22 cellular contexts compared by ENCODE assay signal in the genomic region with DNA sequence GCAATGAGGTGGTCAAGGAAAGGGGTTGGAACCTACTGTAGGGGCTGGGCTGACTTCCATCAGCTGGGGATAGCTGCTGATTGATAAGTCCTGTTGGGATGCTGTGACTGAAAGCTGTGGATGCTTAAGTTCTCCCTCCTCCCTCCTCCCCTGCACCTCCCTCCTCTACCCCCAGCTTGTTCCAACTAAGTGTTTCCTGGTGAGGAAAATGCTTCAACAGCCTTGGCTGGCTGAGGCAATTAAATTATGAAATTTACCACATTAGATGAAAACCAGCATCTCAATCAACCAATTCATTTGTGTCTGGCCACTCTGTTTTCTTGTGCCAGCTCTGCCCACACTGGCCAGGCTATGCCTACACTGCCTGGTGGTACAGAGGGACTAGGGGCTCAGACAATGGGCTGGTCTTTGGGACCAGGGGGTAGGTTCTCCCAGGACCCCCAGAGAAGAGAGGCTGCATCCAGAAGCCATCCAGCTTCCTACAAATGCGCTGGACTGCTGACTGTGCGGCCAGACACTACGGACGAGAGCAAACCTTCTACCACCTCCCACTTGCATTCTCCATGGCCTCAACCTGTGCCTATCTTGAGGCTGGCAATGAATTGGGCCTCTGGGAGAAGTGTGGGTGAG. TPM values are rescaled to one million over a fixed set of nuclear protein-coding genes. Genes with fewer than 3 reads are reported as not detected.
A peak's percentile ranks its signal among the peaks of the same experiment; 100 is the strongest.
DNase-seq lines count a peak whose midpoint lies in the region; ATAC-seq, FAIRE-seq and TF ChIP-seq lines count a peak whose summit lies in the region.
"Had no signal": no experiment of that assay in that cellular context is flagged by ENCODE, and none has a peak within 500 bp of the region (broad histone marks: within the 10 kb centered on the region; RNA-seq: fewer than 3 reads in every experiment).

No MANE protein-coding gene starts in this region.

- TF ChIP-seq CTCF in GM12878 (IDR thresholded peaks at IDR 0.05 in 2 of 3, conservative IDR thresholded peaks at IDR 0.05 in 1 of 3; ENCODE audit: control insufficient read depth in 2 of 3, extremely low read depth in 1 of 3, insufficient read depth in 1 of 3, low read depth in 3 of 3, low read length in 3 of 3) (no peak), Caco-2 (IDR thresholded peaks at IDR 0.05; ENCODE audit: insufficient read depth in 1 of 2, low read depth in 1 of 2, low read length in 1 of 2, severe bottlenecking in 1 of 2, unreplicated experiment in 1 of 2) (no peak), chondrocyte (IDR thresholded peaks at IDR 0.05) (no peak)

- H3K27ac ChIP-seq in GM12878 (ENCODE audit: control insufficient read depth, insufficient read depth) (no peak overlapping the region), mesendoderm (ENCODE audit: low read depth, low read length) (no peak overlapping the region)
- H3K27ac ChIP-seq: heart right ventricle, prostate gland, skin epidermis, upper lobe of left lung had no signal

- H2AFZ ChIP-seq in GM12878 (ENCODE audit: control insufficient read depth, low read depth, low read length): no peak overlapping the region

- no peak for TF ChIP-seq EP300 in GM12878 (IDR thresholded peaks at IDR 0.05; ENCODE audit: borderline replicate concordance in 1 of 2, control insufficient read depth in 1 of 2, low read depth in 2 of 2, low read length in 2 of 2)

- H3K4me3 Mint-ChIP-seq in activated T-cell treated with anti-CD3 and anti-CD28 coated beads, Interleukin-2, amount 50 U/mL, for 72 hours: peak overlapping the region; percentile 91 to 95
- H3K4me3 Mint-ChIP-seq in activated T-cell treated with anti-CD3 and anti-CD28 coated beads, Interleukin-2, amount 50 U/mL, for 24 hours: no peak overlapping the region
- H3K4me3 Mint-ChIP-seq in Caco-2 (ENCODE audit: unreplicated experiment) (no peak overlapping the region), chondrocyte (ENCODE audit: unreplicated experiment) (no peak overlapping the region)

- H3K36me3 ChIP-seq in GM12878 (ENCODE audit: control insufficient read depth in 2 of 2, insufficient read depth in 2 of 2, low read length in 1 of 2) (no peaks in the 10 kb centered on the region), mesendoderm (ENCODE audit: control insufficient read depth, insufficient read depth, low read length) (no peaks in the 10 kb centered on the region), Caco-2 (ENCODE audit: control insufficient read depth, insufficient read depth, low read length) (no peaks in the 10 kb centered on the region)
- H3K36me3 ChIP-seq: heart right ventricle, prostate gland, stomach, upper lobe of left lung had no signal

- H3K79me2 ChIP-seq in GM12878 (ENCODE audit: control insufficient read depth, insufficient read depth, low read length) (peaks cover 5% of the 10 kb centered on the region), mesendoderm (ENCODE audit: control insufficient read depth, insufficient read depth, low read length) (peaks cover 52% of the 10 kb centered on the region)

- SMC1A ChIA-PET in GM12878 (lab: Charles Lee; ENCODE audit: uncharacterized antibody, unreplicated experiment): no interaction called here

- H4K8ac ChIP-seq in mesendoderm (ENCODE audit: low read depth, low read length): no peak overlapping the region

- H3K27me3 Mint-ChIP-seq in activated T-cell treated with anti-CD3 and anti-CD28 coated beads, Interleukin-2, amount 50 U/mL, for 72 hours (ENCODE audit: low read depth): no peaks in the 10 kb centered on the region
- H3K27me3 Mint-ChIP-seq in activated T-cell treated with anti-CD3 and anti-CD28 coated beads, Interleukin-2, amount 50 U/mL, for 24 hours: no peaks in the 10 kb centered on the region
- H3K27me3 Mint-ChIP-seq in Caco-2 (ENCODE audit: insufficient read depth, unreplicated experiment) (no peaks in the 10 kb centered on the region), chondrocyte (ENCODE audit: low read depth) (no peaks in the 10 kb centered on the region)

- TF ChIP-seq RAD21 in GM12878 (IDR thresholded peaks at IDR 0.05; ENCODE audit: insufficient read depth, low read depth, low read length): no peak

- peaks cover 5% of the 10 kb centered on the region; the same call in 1 of the 2 replicates for H4K20me1 ChIP-seq in GM12878 (ENCODE audit: control insufficient read depth, insufficient read depth)

- H3K4me2 ChIP-seq in GM12878 (ENCODE audit: control insufficient read depth, insufficient read depth) (peak overlapping the region; percentile 17; the same call in 1 of the 2 replicates), mesendoderm (ENCODE audit: low read length) (no peak overlapping the region)

- H3K56ac ChIP-seq in mesendoderm (ENCODE audit: low read length): no peak overlapping the region

- peaks cover 33% of the 10 kb centered on the region for H3K79me1 ChIP-seq in mesendoderm (ENCODE audit: low read length)

- RAD21 ChIA-PET in GM12878 (lab: Charles Lee; ENCODE audit: unreplicated experiment): interaction anchor here (1.2 kb wide), 1 partner anchor 89 kb away, joined by 3 read pairs; no protein-coding TSS in a partner anchor

- peak overlapping the region; percentile 80 for H3K23ac ChIP-seq in mesendoderm (ENCODE audit: low read length)

- no peaks in the 10 kb centered on the region for H3K36me3 Mint-ChIP-seq in activated T-cell treated with anti-CD3 and anti-CD28 coated beads, Interleukin-2, amount 50 U/mL, for 72 hours (ENCODE audit: insufficient read depth in 2 of 2)
- peaks cover 6% of the 10 kb centered on the region for H3K36me3 Mint-ChIP-seq in activated T-cell treated with anti-CD3 and anti-CD28 coated beads, Interleukin-2, amount 50 U/mL, for 24 hours (ENCODE audit: low read depth)
- H3K36me3 Mint-ChIP-seq in Caco-2 (ENCODE audit: insufficient read depth, unreplicated experiment) (peaks cover 11% of the 10 kb centered on the region), chondrocyte (ENCODE audit: low read depth) (no peaks in the 10 kb centered on the region)

- no peak overlapping the region for H3K4ac ChIP-seq in mesendoderm (ENCODE audit: low read depth, low read length)

- no peak overlapping the region for H3K27ac Mint-ChIP-seq in activated T-cell treated with anti-CD3 and anti-CD28 coated beads, Interleukin-2, amount 50 U/mL, for 72 hours
- H3K27ac Mint-ChIP-seq in activated T-cell treated with anti-CD3 and anti-CD28 coated beads, Interleukin-2, amount 50 U/mL, for 24 hours: no peak overlapping the region
- no peak overlapping the region for H3K27ac Mint-ChIP-seq in Caco-2 (ENCODE audit: unreplicated experiment)
- H3K27ac Mint-ChIP-seq in chondrocyte (ENCODE audit: unreplicated experiment): no peak overlapping the region

- no peak for DNase-seq in activated T-cell treated with anti-CD3 and anti-CD28 coated beads, Interleukin-2, amount 50 U/mL, for 72 hours
- DNase-seq in activated T-cell treated with anti-CD3 and anti-CD28 coated beads, Interleukin-2, amount 50 U/mL, for 24 hours: no peak
- DNase-seq in GM12878 (ENCODE audit: low read depth, low spot score): no peak
- no peak for DNase-seq in mesendoderm
- DNase-seq in Caco-2: no peak
- DNase-seq in NCI-H510A (lab: John Stamatoyannopoulos, UW): no peak
- no peak for DNase-seq in chondrocyte (ENCODE audit: low spot score)
- DNase-seq: activated gamma-delta T cell treated with Interleukin-2 at 50 U/mL for 16 hours, amniotic stem cell, C1 segment of cervical spinal cord, cerebellar nuclear complex, heart right ventricle, KBM-7, NCI-H187 treated with DMSO at 0.1 percent for 48 hours, NCI-H446 treated with DMSO at 0.1 percent for 48 hours, stomach, upper lobe of left lung had no signal

- no peak overlapping the region for H2BK15ac ChIP-seq in mesendoderm (replicated peaks; ENCODE audit: low read depth)

- H3K4me3 ChIP-seq in GM12878 (no peak overlapping the region), mesendoderm (ENCODE audit: low read length) (no peak overlapping the region), Caco-2 (ENCODE audit: low read depth, low read length) (no peak overlapping the region)
- H3K4me3 ChIP-seq: prostate gland had no signal

- no peak for FAIRE-seq in GM12878 (lab: Jason Lieb, UNC)
- FAIRE-seq: A204.1, islet of Langerhans had no signal

- no peaks in the 10 kb centered on the region for H3K27me3 ChIP-seq in GM12878 (replicated peaks in 1 of 2; ENCODE audit: control insufficient read depth in 2 of 2, insufficient read depth in 2 of 2, low read length in 1 of 2)
- H3K27me3 ChIP-seq in mesendoderm (ENCODE audit: insufficient read depth, low read length, poor library complexity): no peaks in the 10 kb centered on the region
- no peaks in the 10 kb centered on the region for H3K27me3 ChIP-seq in Caco-2 (replicated peaks; ENCODE audit: control insufficient read depth, insufficient read depth, low read length)
- H3K27me3 ChIP-seq: stomach, upper lobe of left lung had no signal

- POLR2A ChIA-PET in GM12878 (lab: Charles Lee): no interaction called here
- POLR2A ChIA-PET in Caco-2 (lab: Charles Lee): no interaction called here

- H3K4me1 ChIP-seq in GM12878 (ENCODE audit: control insufficient read depth, insufficient read depth, low read length) (peaks cover 14% of the 10 kb centered on the region), mesendoderm (ENCODE audit: control insufficient read depth, low read depth, low read length) (peaks cover 14% of the 10 kb centered on the region), Caco-2 (peaks cover 7% of the 10 kb centered on the region)
- H3K4me1 ChIP-seq: prostate gland had no signal

- no peak overlapping the region for H2BK120ac ChIP-seq in mesendoderm (ENCODE audit: low read depth, low read length)

- no peak for ATAC-seq in activated T-cell treated with anti-CD3 and anti-CD28 coated beads, Interleukin-2, amount 50 U/mL, for 72 hours (replicated peaks in 1 of 2)
- ATAC-seq in GM12878 (no peak), GM18517 (IDR thresholded peaks at IDR 0.05; ENCODE audit: unreplicated experiment) (no peak)
- ATAC-seq: heart right ventricle had no signal

- CTCF ChIA-PET in GM12878 (lab: Yijun Ruan, JAX): interaction anchor here (0.9 to 1.2 kb wide), 2 partner anchors 8 to 14 kb away, joined by 3 read pairs; no protein-coding TSS in a partner anchor
- CTCF ChIA-PET in Caco-2 (lab: Charles Lee): no interaction called here

- TF ChIP-seq POLR2A in GM12878 (IDR thresholded peaks at IDR 0.05; ENCODE audit: low read depth, low read length): no peak

- H3K18ac ChIP-seq in mesendoderm (ENCODE audit: low read length): no peak overlapping the region

- intact Hi-C loops in GM12878 (cut with micrococcal nuclease; ENCODE audit: unreplicated experiment): loop anchor here (5.0 kb wide), 1 partner anchor 45 kb away; no protein-coding TSS in a partner anchor
- intact Hi-C loops in Caco-2 (cut with micrococcal nuclease; ENCODE audit: unreplicated experiment): no loop called here

- 94% methylated on average over 4 of the region's 4 CpGs for WGBS in GM12878 (ENCODE audit: insufficient coverage, insufficient replicate concordance, low lambda C conversion rate, missing lambda C conversion rate)
- no CpG with 5 or more reads among the region's 4 CpGs for WGBS in mesendoderm (ENCODE audit: extremely low coverage, insufficient coverage, low lambda C conversion rate)

- no peak overlapping the region for H2BK5ac ChIP-seq in mesendoderm (ENCODE audit: low read length)

- H3K9ac ChIP-seq in GM12878 (ENCODE audit: control insufficient read depth, insufficient read depth, low read length) (no peak overlapping the region), mesendoderm (ENCODE audit: low read length) (no peak overlapping the region)

- H3K9me3 Mint-ChIP-seq in activated T-cell treated with anti-CD3 and anti-CD28 coated beads, Interleukin-2, amount 50 U/mL, for 72 hours: no peaks in the 10 kb centered on the region
- no peaks in the 10 kb centered on the region for H3K9me3 Mint-ChIP-seq in activated T-cell treated with anti-CD3 and anti-CD28 coated beads, Interleukin-2, amount 50 U/mL, for 24 hours
- H3K9me3 Mint-ChIP-seq in Caco-2 (ENCODE audit: unreplicated experiment): no peaks in the 10 kb centered on the region
- H3K9me3 Mint-ChIP-seq in chondrocyte (ENCODE audit: low read depth): no peaks in the 10 kb centered on the region

- no peak overlapping the region for H2AK5ac ChIP-seq in mesendoderm (ENCODE audit: low read length)

- H3K9me3 ChIP-seq in GM12878 (replicated peaks; ENCODE audit: control insufficient read depth, insufficient read depth, low read length) (no peaks in the 10 kb centered on the region), Caco-2 (no peaks in the 10 kb centered on the region)
- H3K9me3 ChIP-seq: heart right ventricle, prostate gland, stomach, upper lobe of left lung had no signal

- in situ Hi-C loops in GM12878 (cut with MboI): no loop called here

- BruUV-seq in GM12878 (replicated peaks; lab: Mats Ljungman, UMichigan): no TSS peak
- no TSS peak for BruUV-seq in Caco-2 (replicated peaks; lab: Mats Ljungman, UMichigan)

- no peak overlapping the region for H4K5ac ChIP-seq in mesendoderm (ENCODE audit: low read length)

- peaks cover 51% of the 10 kb centered on the region for H3K4me1 Mint-ChIP-seq in activated T-cell treated with anti-CD3 and anti-CD28 coated beads, Interleukin-2, amount 50 U/mL, for 72 hours (ENCODE audit: low read depth)
- H3K4me1 Mint-ChIP-seq in activated T-cell treated with anti-CD3 and anti-CD28 coated beads, Interleukin-2, amount 50 U/mL, for 24 hours (ENCODE audit: low read depth): peaks cover 56% of the 10 kb centered on the region
- peaks cover 22% of the 10 kb centered on the region for H3K4me1 Mint-ChIP-seq in Caco-2 (ENCODE audit: low read depth, unreplicated experiment)
- H3K4me1 Mint-ChIP-seq in chondrocyte (ENCODE audit: low read depth): peaks cover 24% of the 10 kb centered on the region

RNA-seq across cellular contexts. Expression of a gene that starts 2.5 kb away (rescaled TPM):
- 1 to 10 TPM; 4.4 to 6.2 TPM for total RNA-seq in activated T-cell treated with anti-CD3 and anti-CD28 coated beads, Interleukin-2, amount 50 U/mL, for 72 hours
- 10.9 and 13.4 TPM in 2 replicates for total RNA-seq in GM12878 (2013; cell fraction: nucleolus; rRNA removed)
- 2.1 and 2.9 TPM in 2 replicates for total RNA-seq in GM12878 (2014; rRNA removed)
- total RNA-seq in GM12878 (2014; rRNA removed; fragmentation: Illumina TruSeq; extraction: Trizol): 1.2 and 1.5 TPM in 2 replicates
- 2.5 and 2.7 TPM in 2 replicates for total RNA-seq in GM12878 (2021)
- 0.52 TPM for polyA plus RNA-seq in GM12878 (2011; ENCODE audit: low read depth)
- polyA plus RNA-seq in GM12878 (2011; rRNA removed): 0.89 and 2.4 TPM in 2 replicates
- 3.2 and 4.9 TPM in 2 replicates for polyA plus RNA-seq in GM12878 (2011; cell fraction: cytosol; rRNA removed)
- 7.3 and 12.1 TPM in 2 replicates for polyA plus RNA-seq in GM12878 (2011; cell fraction: nucleus; rRNA removed)
- polyA plus RNA-seq in GM12878 (2012): 0.95 and 1.3 TPM in 2 replicates
- polyA plus RNA-seq in GM12878 (2014; fragmentation: Illumina TruSeq; extraction: Trizol): 0.19 and 1.1 TPM in 2 replicates
- under 1 TPM in 1 of 2 experiments, not detected in 1; 0.04 TPM for polyA plus RNA-seq in GM12878 (2014; fragmentation: Nextera tagmentation; extraction: Ambion mirVana)
- 3.0 and 3.1 TPM in 2 replicates for polyA plus RNA-seq in GM12878 (2014; rRNA removed)
- 1 to 10 TPM; 2.0 to 2.1 TPM for polyA plus RNA-seq in GM12878 (2016; fragmentation: Nextera tagmentation; extraction: Ambion mirVana)
- 2.0 and 4.1 TPM in 2 replicates for polyA minus RNA-seq in GM12878 (2011; rRNA and poly(A)+ RNA removed)
- polyA minus RNA-seq in GM12878 (2011; cell fraction: cytosol; rRNA and poly(A)+ RNA removed): 1.8 and 2.3 TPM in 2 replicates
- 2.8 and 5.5 TPM in 2 replicates for polyA minus RNA-seq in GM12878 (2011; cell fraction: nucleus; rRNA and poly(A)+ RNA removed)
- polyA plus RNA-seq in mesendoderm (2013, experiment 1 of 2): 4.3 TPM
- 4.4 TPM for polyA plus RNA-seq in mesendoderm (2013, experiment 2 of 2)
- 15.4 and 16.0 TPM in 2 replicates for total RNA-seq in Caco-2 (2022)
- total RNA-seq in chondrocyte: 3.4 to 3.8 TPM (median 3.4 TPM) in 3 replicates

Comparison
In these comparisons a context has a peak if more than half of its experiments do, and no peak if none do; other contexts are left out.
1. H3K4me3 Mint-ChIP-seq: peak in activated T-cell treated with anti-CD3 and anti-CD28 coated beads, Interleukin-2, amount 50 U/mL, for 72 hours (2 of 2); none in activated T-cell treated with anti-CD3 and anti-CD28 coated beads, Interleukin-2, amount 50 U/mL, for 24 hours (single experiment), Caco-2 (single experiment) and chondrocyte (single experiment).